ENCODE assay signal across 8 cellular contexts in genomic region chr4:55028196-55028595, GRCh38.
"Had no signal": no experiment of that assay in that cellular context is flagged by ENCODE, and none has a peak within 500 bp of the region (broad histone marks: within the 10 kb centered on the region; RNA-seq: fewer than 3 reads in every experiment).

No MANE protein-coding gene starts in this region.

- DNase-seq: GDM1, GF-D8 had no signal

- H3K4me3 ChIP-seq: GM12878 had no signal

- FAIRE-seq: G401.6, GM12878, GM12891, GM12892, GM18507, GM19239 had no signal

- ATAC-seq: GM12878 had no signal
